In the genomic region with DNA sequence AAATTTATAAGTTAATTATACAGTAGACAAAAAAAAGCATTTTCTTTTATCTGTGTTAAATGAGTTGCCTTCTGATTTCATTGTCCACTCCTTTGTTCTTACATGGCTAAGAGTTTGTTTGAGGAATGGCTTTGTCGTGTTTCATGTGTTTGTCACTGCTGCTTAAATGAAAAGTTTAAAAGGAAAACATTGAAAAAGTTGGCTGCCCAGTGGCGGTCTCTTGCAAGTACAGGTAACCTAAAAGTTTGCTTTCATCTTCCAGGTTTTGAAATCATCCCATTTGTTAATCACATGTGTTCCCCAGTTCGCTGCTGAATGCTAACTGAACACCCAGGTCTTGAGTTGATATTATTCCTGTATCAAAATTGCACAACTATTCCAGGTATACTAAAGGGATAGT, we compare ENCODE assay signal across 26 cellular contexts. TPM values are rescaled to one million over a fixed set of nuclear protein-coding genes. Genes with fewer than 3 reads are reported as not detected.
"Had no signal": no experiment of that assay in that cellular context is flagged by ENCODE, and none has a peak within 500 bp of the region (broad histone marks: within the 10 kb centered on the region; RNA-seq: fewer than 3 reads in every experiment).

No MANE protein-coding gene starts in this region.

- H3K4me3 ChIP-seq: MG63, SJSA1 had no signal

- H3K27ac Mint-ChIP-seq: activated B cell treated with CpG ODN at 0.5 μM for 24 hours; activated CD4-positive, alpha-beta memory T cell treated with anti-CD3 and anti-CD28 coated beads for 36 hours; activated CD4-positive, alpha-beta T cell treated with anti-CD3 and anti-CD28 coated beads, Interleukin-2, amount 10 ng/mL, durations not matched to agents 7 days and 5 days; activated naive CD4-positive, alpha-beta T cell treated with anti-CD3 and anti-CD28 coated beads for 36 hours; activated naive CD8-positive, alpha-beta T cell; activated T-helper 17 cell treated with anti-CD3 and anti-CD28 coated beads, Interleukin-2, amount 50 U/mL, for 72 hours; brain; T-helper 1 cell treated with Interleukin-12 subunit alpha and Interleukin-12 subunit beta and Interleukin-4 antibody, amounts not matched to agents 30 μg/mL and 1 μg/mL, for 36 hours had no signal

- H3K36me3 ChIP-seq: MG63, SJSA1 had no signal

- H3K9me3 ChIP-seq: MG63, SJSA1 had no signal

- H3K9me3 Mint-ChIP-seq: activated B cell treated with CpG ODN at 0.5 μM for 24 hours; activated CD4-positive, alpha-beta memory T cell treated with anti-CD3 and anti-CD28 coated beads for 36 hours; activated CD4-positive, alpha-beta T cell treated with anti-CD3 and anti-CD28 coated beads, Interleukin-2, amount 10 ng/mL, durations not matched to agents 7 days and 5 days; activated naive CD4-positive, alpha-beta T cell treated with anti-CD3 and anti-CD28 coated beads for 36 hours; brain; central memory CD8-positive, alpha-beta T cell; T-helper 1 cell treated with Interleukin-12 subunit alpha and Interleukin-12 subunit beta and Interleukin-4 antibody, amounts not matched to agents 30 μg/mL and 1 μg/mL, for 36 hours had no signal

- H3K27me3 ChIP-seq: MG63, SJSA1 had no signal

- H3K27ac ChIP-seq: SJSA1 had no signal

- H3K27me3 Mint-ChIP-seq: activated B cell treated with CpG ODN at 0.5 μM for 24 hours; activated CD4-positive, alpha-beta memory T cell treated with anti-CD3 and anti-CD28 coated beads for 36 hours; activated CD4-positive, alpha-beta T cell treated with anti-CD3 and anti-CD28 coated beads, Interleukin-2, amount 10 ng/mL, durations not matched to agents 7 days and 5 days; activated naive CD8-positive, alpha-beta T cell had no signal

- FAIRE-seq: astrocyte, RCC 7860 had no signal

- H3K36me3 Mint-ChIP-seq: activated CD4-positive, alpha-beta memory T cell treated with anti-CD3 and anti-CD28 coated beads for 36 hours; activated naive CD8-positive, alpha-beta T cell; brain had no signal

- H3K4me1 Mint-ChIP-seq: activated B cell treated with CpG ODN at 0.5 μM for 24 hours; activated CD4-positive, alpha-beta T cell treated with anti-CD3 and anti-CD28 coated beads, Interleukin-2, amount 10 ng/mL, durations not matched to agents 7 days and 5 days; activated T-helper 17 cell treated with anti-CD3 and anti-CD28 coated beads, Interleukin-2, amount 50 U/mL, for 72 hours; brain; central memory CD8-positive, alpha-beta T cell had no signal

- ATAC-seq: activated T-helper 17 cell treated with anti-CD3 and anti-CD28 coated beads, Interleukin-2, amount 50 U/mL, for 72 hours had no signal

- H3K4me3 Mint-ChIP-seq: activated B cell treated with CpG ODN at 0.5 μM for 24 hours; activated CD4-positive, alpha-beta memory T cell treated with anti-CD3 and anti-CD28 coated beads for 36 hours; activated CD4-positive, alpha-beta T cell treated with anti-CD3 and anti-CD28 coated beads, Interleukin-2, amount 10 ng/mL, durations not matched to agents 7 days and 5 days; activated naive CD4-positive, alpha-beta T cell treated with anti-CD3 and anti-CD28 coated beads for 36 hours; activated naive CD8-positive, alpha-beta T cell; activated T-helper 17 cell treated with anti-CD3 and anti-CD28 coated beads, Interleukin-2, amount 50 U/mL, for 72 hours; brain; central memory CD8-positive, alpha-beta T cell; T-helper 1 cell treated with Interleukin-12 subunit alpha and Interleukin-12 subunit beta and Interleukin-4 antibody, amounts not matched to agents 30 μg/mL and 1 μg/mL, for 36 hours had no signal

- DNase-seq: activated B cell treated with CpG ODN at 0.5 μM for 24 hours; activated CD4-positive, alpha-beta memory T cell treated with anti-CD3 and anti-CD28 coated beads for 36 hours; activated CD4-positive, alpha-beta T cell treated with anti-CD3 and anti-CD28 coated beads for 1 hour; activated CD4-positive, alpha-beta T cell treated with anti-CD3 and anti-CD28 coated beads, Interleukin-2, amount 10 ng/mL, durations not matched to agents 7 days and 5 days; activated CD8-positive, alpha-beta memory T cell treated with anti-CD3 and anti-CD28 coated beads for 24 hours; activated gamma-delta T cell; activated naive CD4-positive, alpha-beta T cell treated with anti-CD3 and anti-CD28 coated beads for 36 hours; activated T-cell treated with anti-CD3 and anti-CD28 coated beads, Interleukin-2, amount 50 U/mL, for 48 hours; amygdala; MG63; MV-4-11; NCI-H1092 treated with DMSO at 0.1 percent for 48 hours; NCI-H1417 treated with DMSO at 0.1 percent for 48 hours; NCI-H1694; NCI-H2029; NCI-H2107; NCI-H226; SHP77 had no signal

RNA-seq across cellular contexts. Expression of gene EGFLAM, which starts 33.9 kb away (rescaled TPM):
- total RNA-seq: activated B cell treated with CpG ODN at 0.5 μM for 24 hours; activated CD4-positive, alpha-beta memory T cell treated with anti-CD3 and anti-CD28 coated beads for 36 hours; activated CD4-positive, alpha-beta T cell treated with anti-CD3 and anti-CD28 coated beads, Interleukin-2, amount 10 ng/mL, durations not matched to agents 7 days and 5 days; activated naive CD4-positive, alpha-beta T cell treated with anti-CD3 and anti-CD28 coated beads for 36 hours; activated T-helper 17 cell treated with anti-CD3 and anti-CD28 coated beads, Interleukin-2, amount 50 U/mL, for 72 hours had no signal
